15 cellular contexts compared by ENCODE assay signal in genomic region chr11:19821412-19821875, GRCh38.
A peak's percentile ranks its signal among the peaks of the same experiment; 100 is the strongest.
DNase-seq lines count a peak whose midpoint lies in the region; ATAC-seq and TF ChIP-seq lines count a peak whose summit lies in the region.
"Had no signal": no experiment of that assay in that cellular context is flagged by ENCODE, and none has a peak within 500 bp of the region (broad histone marks: within the 10 kb centered on the region; RNA-seq: fewer than 3 reads in every experiment).

No MANE protein-coding gene starts in this region.

- WGBS in IMR-90 (ENCODE audit: extremely low coverage in 2 of 2, insufficient read length in 1 of 2), 2 experiments, result no CpG with 5 or more reads among the region's 1 CpG
- WGBS in lung, 2 donors, result 45 to 56% methylated on average over 1 of the region's 1 CpG
- WGBS in aorta, 2 donors, result 75 to 90% methylated on average over 1 of the region's 1 CpG

- no peak for TF ChIP-seq CTCF in Calu3 (IDR thresholded peaks at IDR 0.05; ENCODE audit: unreplicated experiment)
- no peak for TF ChIP-seq CTCF in IMR-90 (conservative IDR thresholded peaks at IDR 0.05; ENCODE audit: low read depth, low read length)
- no peak for TF ChIP-seq CTCF in lung (IDR thresholded peaks at IDR 0.05; ENCODE audit: control extremely low read depth, extremely low read depth)

- H3K4me2 ChIP-seq in IMR-90 (ENCODE audit: low read depth, low read length), result no peak overlapping the region

- no peak overlapping the region for H3K4ac ChIP-seq in IMR-90 (ENCODE audit: low read depth, low read length)

- no peaks in the 10 kb centered on the region for H3K9me3 Mint-ChIP-seq in Calu3 (ENCODE audit: low read depth, unreplicated experiment)
- H3K9me3 Mint-ChIP-seq in activated T-helper 17 cell treated with anti-CD3 and anti-CD28 coated beads, Interleukin-2, amount 50 U/mL, for 72 hours, result no peaks in the 10 kb centered on the region
- H3K9me3 Mint-ChIP-seq: HFFc6 had no signal

- H3K4me3 ChIP-seq in IMR-90 (ENCODE audit: insufficient read depth, low read depth, low read length) (no peak overlapping the region), lung (no peak overlapping the region), aorta (ENCODE audit: low read length in 2 of 2) (no peak overlapping the region)

- H3K36me3 ChIP-seq in IMR-90 (ENCODE audit: control insufficient read depth, insufficient read depth, low read length) (no peaks in the 10 kb centered on the region), lung (ENCODE audit: control insufficient read depth in 2 of 2, insufficient read depth in 2 of 2, low read length in 2 of 2) (no peaks in the 10 kb centered on the region), aorta (ENCODE audit: control insufficient read depth in 1 of 2, insufficient read depth in 2 of 2, low read length in 1 of 2) (no peaks in the 10 kb centered on the region)

- no TSS peak for BruUV-seq in Calu3 (replicated peaks; lab: Mats Ljungman, UMichigan)
- no TSS peak for BruUV-seq in IMR-90 (replicated peaks; lab: Mats Ljungman, UMichigan)

- H3K27me3 Mint-ChIP-seq in Calu3 (ENCODE audit: unreplicated experiment), result no peaks in the 10 kb centered on the region
- peaks cover 14% of the 10 kb centered on the region for H3K27me3 Mint-ChIP-seq in activated T-helper 17 cell treated with anti-CD3 and anti-CD28 coated beads, Interleukin-2, amount 50 U/mL, for 72 hours

- H3K9me1 ChIP-seq in IMR-90 (ENCODE audit: insufficient read depth, low read length), result peaks cover 9% of the 10 kb centered on the region; the same call in 1 of the 2 replicates

- CTCF ChIA-PET in Calu3 (lab: Charles Lee) (no interaction called here), IMR-90 (lab: Yijun Ruan, JAX) (no interaction called here)

- H3K79me1 ChIP-seq in IMR-90 (ENCODE audit: low read depth in 1 of 2, low read length in 2 of 2), result peaks cover 58 to 59% of the 10 kb centered on the region in 2 experiments

- no peak overlapping the region for H3K56ac ChIP-seq in IMR-90 (ENCODE audit: extremely low read depth, insufficient read depth, low read length)

- no peak for ATAC-seq in IMR-90 (ENCODE audit: low read depth)
- no peak for ATAC-seq in lung (ENCODE audit: insufficient read depth, low FRiP score)
- ATAC-seq in activated T-helper 17 cell treated with anti-CD3 and anti-CD28 coated beads, Interleukin-2, amount 50 U/mL, for 72 hours (replicated peaks), result no peak
- no peak for ATAC-seq in HG02642 (IDR thresholded peaks at IDR 0.05; ENCODE audit: poor library complexity, unreplicated experiment)
- ATAC-seq in aorta (ENCODE audit: low FRiP score), result no peak

- H3K27ac ChIP-seq in IMR-90 (ENCODE audit: insufficient read depth, low read length) (no peak overlapping the region), lung (ENCODE audit: low read depth in 1 of 2, low read length in 1 of 2) (peak overlapping the region in 1 of 2 donors; percentile 92), aorta (ENCODE audit: low read depth in 1 of 2, low read length in 2 of 2) (no peak overlapping the region)
- H3K27ac ChIP-seq: C4-2B had no signal

- DNase-seq in Calu3 (peak; percentile 39), IMR-90 (no peak), iris pigment epithelial cell (ENCODE audit: low read depth) (peak; percentile 6), lung (ENCODE audit: low spot score) (peak; percentile 70), aorta (no peak), foreskin melanocyte (no peak)
- DNase-seq: DMS153, GOT3, HFFc6, NCI-H187, NCI-H2171, NCI-H510A treated with DMSO at 0.1 percent for 48 hours had no signal

- H2AFZ ChIP-seq in IMR-90 (replicated peaks; ENCODE audit: low read length, poor library complexity), result no peak overlapping the region

- no peak overlapping the region for H3K14ac ChIP-seq in IMR-90 (replicated peaks; ENCODE audit: low read depth, low read length)

- peaks cover 54% of the 10 kb centered on the region for H4K20me1 ChIP-seq in IMR-90 (ENCODE audit: insufficient read depth, low read length)

- dilution Hi-C loops in IMR-90 (cut with HindIII; ENCODE audit: low sequenced_read_pairs, unreplicated experiment), result no loop called here

- H3K18ac ChIP-seq in IMR-90 (ENCODE audit: low read depth, low read length), result no peak overlapping the region

- H4K8ac ChIP-seq in IMR-90 (ENCODE audit: low read depth in 2 of 2, low read length in 2 of 2), result no peak overlapping the region

- peaks cover 2% of the 10 kb centered on the region; the same call in 1 of the 2 replicates for H3K4me1 ChIP-seq in IMR-90 (ENCODE audit: control insufficient read depth, insufficient read depth, low read length)
- peaks cover 7 to 9% of the 10 kb centered on the region in 2 donors for H3K4me1 ChIP-seq in lung (ENCODE audit: control insufficient read depth in 2 of 2, insufficient read depth in 2 of 2, low read length in 2 of 2)
- peaks cover 6 to 10% of the 10 kb centered on the region in 2 donors for H3K4me1 ChIP-seq in aorta (ENCODE audit: control insufficient read depth in 1 of 2, insufficient read depth in 2 of 2, low read length in 2 of 2)

- no peaks in the 10 kb centered on the region for H3K36me3 Mint-ChIP-seq in Calu3 (ENCODE audit: insufficient read depth, unreplicated experiment)
- H3K36me3 Mint-ChIP-seq in activated T-helper 17 cell treated with anti-CD3 and anti-CD28 coated beads, Interleukin-2, amount 50 U/mL, for 72 hours (ENCODE audit: low read depth), result no peaks in the 10 kb centered on the region

- no peak overlapping the region for H3K9ac ChIP-seq in IMR-90 (ENCODE audit: low read depth, low read length)

- H3K27me3 ChIP-seq in IMR-90 (ENCODE audit: control insufficient read depth, insufficient read depth, low read length) (no peaks in the 10 kb centered on the region), lung (ENCODE audit: control insufficient read depth, insufficient read depth) (no peaks in the 10 kb centered on the region), aorta (ENCODE audit: control insufficient read depth in 1 of 2, insufficient read depth in 2 of 2, low read length in 1 of 2) (no peaks in the 10 kb centered on the region)

- H2AK5ac ChIP-seq in IMR-90 (ENCODE audit: low read depth, low read length), result no peak overlapping the region

- H4K5ac ChIP-seq in IMR-90 (ENCODE audit: low read depth, low read length), result no peak overlapping the region

- no peak overlapping the region for H3K4me3 Mint-ChIP-seq in Calu3 (ENCODE audit: low read depth, unreplicated experiment)
- H3K4me3 Mint-ChIP-seq in activated T-helper 17 cell treated with anti-CD3 and anti-CD28 coated beads, Interleukin-2, amount 50 U/mL, for 72 hours, result no peak overlapping the region
- H3K4me3 Mint-ChIP-seq: HFFc6 had no signal

- no peak overlapping the region for H2BK20ac ChIP-seq in IMR-90 (ENCODE audit: low read depth, low read length)

- POLR2A ChIA-PET in IMR-90 (lab: Charles Lee; ENCODE audit: unreplicated experiment), result no interaction called here

- in situ Hi-C loops in IMR-90 (cut with MboI; ENCODE audit: low sequenced_read_pairs), result no loop called here

- H3K9me3 ChIP-seq in IMR-90 (ENCODE audit: control insufficient read depth, insufficient read depth, low read length) (no peaks in the 10 kb centered on the region), lung (ENCODE audit: control insufficient read depth in 2 of 2, insufficient read depth in 1 of 2, low read length in 1 of 2) (no peaks in the 10 kb centered on the region), aorta (ENCODE audit: control insufficient read depth, low read length) (no peaks in the 10 kb centered on the region)

- intact Hi-C loops in Calu3 (cut with micrococcal nuclease; ENCODE audit: unreplicated experiment) (no loop called here), IMR-90 (cut with micrococcal nuclease) (no loop called here), aorta (cut with DNase I) (no loop called here)

- H2BK5ac ChIP-seq in IMR-90 (ENCODE audit: low read depth, low read length, poor library complexity, severe bottlenecking), result no peak overlapping the region

- no peak overlapping the region for H2BK15ac ChIP-seq in IMR-90 (ENCODE audit: low read depth, low read length)

- TF ChIP-seq POLR2A in IMR-90 (IDR thresholded peaks at IDR 0.05; ENCODE audit: low read depth, low read length), result no peak

- no peak overlapping the region for H2BK120ac ChIP-seq in IMR-90 (ENCODE audit: low read depth, low read length)

- no peak overlapping the region for H3K27ac Mint-ChIP-seq in Calu3 (ENCODE audit: unreplicated experiment)
- no peak overlapping the region for H3K27ac Mint-ChIP-seq in activated T-helper 17 cell treated with anti-CD3 and anti-CD28 coated beads, Interleukin-2, amount 50 U/mL, for 72 hours
- H3K27ac Mint-ChIP-seq: HFFc6 had no signal

- peaks cover 24% of the 10 kb centered on the region for H3K4me1 Mint-ChIP-seq in Calu3 (ENCODE audit: low read depth, unreplicated experiment)
- no peaks in the 10 kb centered on the region for H3K4me1 Mint-ChIP-seq in activated T-helper 17 cell treated with anti-CD3 and anti-CD28 coated beads, Interleukin-2, amount 50 U/mL, for 72 hours

- TF ChIP-seq RAD21 in IMR-90 (IDR thresholded peaks at IDR 0.05; ENCODE audit: low read length), result no peak

- H4K91ac ChIP-seq in IMR-90 (ENCODE audit: insufficient read depth, low read depth, low read length), result no peak overlapping the region

- H3K23ac ChIP-seq in IMR-90 (ENCODE audit: low read depth, low read length), result no peak overlapping the region

- H2AK9ac ChIP-seq in IMR-90 (replicated peaks; ENCODE audit: low read depth, low read length, poor library complexity), result no peak overlapping the region

TF ChIP-seq in IMR-90, 13 proteins besides CTCF, POLR2A, EP300 and RAD21:
- TF ChIP-seq CEBPB (IDR thresholded peaks at IDR 0.05; ENCODE audit: low read depth, low read length) (peak; percentile 59; the same call in 1 of the 2 replicates), FOS (IDR thresholded peaks at IDR 0.05; ENCODE audit: low read depth, low read length) (no peak), RCOR1 (IDR thresholded peaks at IDR 0.05; ENCODE audit: insufficient replicate concordance, low read length) (no peak)

Comparison
In these comparisons a context has a peak if more than half of its experiments do, and no peak if none do; other contexts are left out.
1. DNase-seq: peak in Calu3 (single experiment), iris pigment epithelial cell (single experiment) and lung (single experiment); none in IMR-90 (single experiment), aorta (0 of 2) and foreskin melanocyte (single experiment).